9 cellular contexts compared by ENCODE assay signal in genomic region chr19:4390862-4391693, GRCh38. TPM values are rescaled to one million over a fixed set of nuclear protein-coding genes. Genes with fewer than 3 reads are reported as not detected.
A peak's percentile ranks its signal among the peaks of the same experiment; 100 is the strongest.
DNase-seq lines count a peak whose midpoint lies in the region; ATAC-seq and TF ChIP-seq lines count a peak whose summit lies in the region.
"Had no signal": no experiment of that assay in that cellular context is flagged by ENCODE, and none has a peak within 500 bp of the region (broad histone marks: within the 10 kb centered on the region; RNA-seq: fewer than 3 reads in every experiment).

No MANE protein-coding gene starts in this region.

- H3K4me2 ChIP-seq in hepatocyte = peak overlapping the region; percentile 75

- H3K27me3 ChIP-seq in hepatocyte = no peaks in the 10 kb centered on the region
- H3K27me3 ChIP-seq in sigmoid colon = no peaks in the 10 kb centered on the region

- no peak overlapping the region for H2AFZ ChIP-seq in hepatocyte

- peaks cover 63% of the 10 kb centered on the region for H4K20me1 ChIP-seq in hepatocyte (ENCODE audit: insufficient read depth, poor library complexity, severe bottlenecking)

- ATAC-seq in HG03342 (IDR thresholded peaks at IDR 0.05; ENCODE audit: unreplicated experiment) (no peak), HG02571 (IDR thresholded peaks at IDR 0.05; ENCODE audit: unreplicated experiment) (no peak)

- H3K9me2 ChIP-seq in hepatocyte (replicated peaks; ENCODE audit: insufficient read depth) = no peaks in the 10 kb centered on the region

- TF ChIP-seq CTCF in HFF-Myc (IDR thresholded peaks at IDR 0.05; ENCODE audit: low read depth, low read length, missing control alignments) (no peak), hepatocyte (IDR thresholded peaks at IDR 0.05; ENCODE audit: poor library complexity) (no peak), sigmoid colon (IDR thresholded peaks at IDR 0.05) (no peak)

- H3K27ac ChIP-seq in adipose tissue (ENCODE audit: low read depth, low read length) (peak overlapping the region; percentile 43), hepatocyte (peak overlapping the region; percentile 98), sigmoid colon (peak overlapping the region; percentile 73 to 84 (median 80))

- peaks cover 71% of the 10 kb centered on the region for H3K4me1 ChIP-seq in hepatocyte (ENCODE audit: insufficient read depth)
- H3K4me1 ChIP-seq in sigmoid colon = peaks cover 0 to 75% (median 69%) of the 10 kb centered on the region in 4 donors

- 37 to 54% (median 41%) methylated on average over 23 of the region's 23 CpGs for WGBS in adipose tissue, 3 donors
- 31% methylated on average over 23 of the region's 23 CpGs for WGBS in hepatocyte (ENCODE audit: low lambda C conversion rate, missing lambda C conversion rate)
- WGBS in sigmoid colon, 2 donors = 68 to 71% methylated on average over 23 of the region's 23 CpGs

- DNase-seq in HFF-Myc (ENCODE audit: extremely low read depth, low read depth) (no peak), hepatocyte (ENCODE audit: low spot score) (peak; percentile 76), sigmoid colon (no peak), T-helper 1 cell (no peak), DMS153 treated with DMSO at 0.1 percent for 48 hours (lab: John Stamatoyannopoulos, UW; ENCODE audit: unreplicated experiment) (no peak)
- DNase-seq: central memory CD4-positive, alpha-beta T cell had no signal

- H3K4me3 ChIP-seq in HFF-Myc (replicated peaks; ENCODE audit: low read depth, low read length) (peak overlapping the region; percentile 19), hepatocyte (no peak overlapping the region), sigmoid colon (peak overlapping the region in 3 of 4 donors; percentile 7 to 25 (median 21))

- H3K36me3 ChIP-seq in hepatocyte (replicated peaks; ENCODE audit: insufficient read depth, low read depth) (no peaks in the 10 kb centered on the region), sigmoid colon (peaks cover 0 to 11% (median 6%) of the 10 kb centered on the region in 4 donors)

- no peak for TF ChIP-seq EP300 in sigmoid colon (IDR thresholded peaks at IDR 0.05)

- H3K79me2 ChIP-seq in hepatocyte = peaks cover 96% of the 10 kb centered on the region

- H3K9me3 ChIP-seq in hepatocyte (ENCODE audit: low read depth) (no peaks in the 10 kb centered on the region), sigmoid colon (no peaks in the 10 kb centered on the region)

- intact Hi-C loops in sigmoid colon (cut with DNase I) = loop anchor here (2.0 kb wide), 1 partner anchor 16 kb away; no protein-coding TSS in a partner anchor

- no peak for TF ChIP-seq POLR2A in sigmoid colon (IDR thresholded peaks at IDR 0.05)

RNA-seq across cellular contexts. Expression of gene SH3GL1, which starts 9.3 kb away (rescaled TPM):
- polyA plus RNA-seq in adipose tissue = 10 to 100 TPM; 33.2 to 87.8 (median 74.0) TPM
- 71.8 and 81.7 TPM in 2 replicates for total RNA-seq in hepatocyte
- polyA plus RNA-seq in hepatocyte = 111 and 114 TPM in 2 replicates
- 10 to 100 TPM; 28.5 to 33.9 (median 32.2) TPM for total RNA-seq in sigmoid colon
- 10 to 100 TPM; 37.9 to 47.4 (median 45.0) TPM for polyA plus RNA-seq in sigmoid colon

RNA-seq across cellular contexts. Expression of gene CHAF1A, which starts 11.4 kb away (rescaled TPM):
- polyA plus RNA-seq in adipose tissue (1 to 10 TPM; 3.0 to 7.9 (median 7.4) TPM), hepatocyte (6.5 and 11.1 TPM in 2 replicates), sigmoid colon (10 to 100 TPM in 2 of 3 donors, 1 to 10 TPM in 1; 5.4 to 19.1 (median 10.6) TPM)
- total RNA-seq in hepatocyte (5.5 and 6.2 TPM in 2 replicates), sigmoid colon (1 to 10 TPM; 3.6 to 5.5 (median 4.1) TPM)

RNA-seq across cellular contexts. Expression of gene MPND, which starts 47.7 kb away (rescaled TPM):
- polyA plus RNA-seq in adipose tissue = 10 to 100 TPM; 12.0 to 21.6 (median 17.2) TPM
- 11.2 and 16.6 TPM in 2 replicates for total RNA-seq in hepatocyte
- 17.0 and 21.9 TPM in 2 replicates for polyA plus RNA-seq in hepatocyte
- 10 to 100 TPM in 1 of 4 donors, 1 to 10 TPM in 3; 8.6 to 13.3 (median 9.3) TPM for total RNA-seq in sigmoid colon
- polyA plus RNA-seq in sigmoid colon = 10 to 100 TPM; 38.2 to 65.2 (median 60.1) TPM

RNA-seq across cellular contexts. Expression of gene STAP2, which starts 52.5 kb away (rescaled TPM):
- polyA plus RNA-seq in adipose tissue = 10 to 100 TPM in 2 of 3 donors, 1 to 10 TPM in 1; 6.4 to 15.5 (median 10.1) TPM
- total RNA-seq in hepatocyte = 27.5 and 28.1 TPM in 2 replicates
- 34.4 and 45.2 TPM in 2 replicates for polyA plus RNA-seq in hepatocyte
- 1 to 10 TPM in 3 of 4 donors, under 1 TPM in 1; 0.99 to 5.5 (median 2.7) TPM for total RNA-seq in sigmoid colon
- 100 to 1,000 TPM; 146 to 313 (median 199) TPM for polyA plus RNA-seq in sigmoid colon

Comparison
In these comparisons a context has a peak if more than half of its experiments do, and no peak if none do; other contexts are left out.
1. H3K27ac ChIP-seq: peak in every context shown above with its lines; median percentile 98 in hepatocyte; 80 in sigmoid colon; 43 in adipose tissue.